Comparison of ENCODE assay signal across 16 cellular contexts in the genomic region with DNA sequence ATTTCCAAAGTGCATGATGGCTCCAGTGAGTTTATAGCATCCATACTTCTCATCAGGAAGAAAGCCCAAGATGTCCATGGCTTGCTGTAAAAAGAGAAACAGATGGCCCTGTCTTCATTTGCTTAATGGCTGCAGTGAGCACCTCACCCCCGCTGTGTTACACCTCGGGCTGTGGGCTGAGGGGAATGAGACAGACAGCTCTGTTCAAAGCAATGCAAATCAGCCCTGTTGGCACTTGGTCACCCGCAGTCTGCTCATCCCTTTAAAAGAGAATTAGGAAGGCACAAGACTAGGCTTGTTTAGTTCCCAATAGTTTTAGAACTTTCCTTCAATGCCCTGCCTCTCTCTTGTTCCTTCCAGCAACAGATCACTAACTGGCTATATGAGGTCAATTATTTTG. TPM values are rescaled to one million over a fixed set of nuclear protein-coding genes. Genes with fewer than 3 reads are reported as not detected.
DNase-seq lines count a peak whose midpoint lies in the region; ATAC-seq and TF ChIP-seq lines count a peak whose summit lies in the region.
"Had no signal": no experiment of that assay in that cellular context is flagged by ENCODE, and none has a peak within 500 bp of the region (broad histone marks: within the 10 kb centered on the region; RNA-seq: fewer than 3 reads in every experiment).

No MANE protein-coding gene starts in this region.

- peak; percentile 99 for ATAC-seq in GM23338
- no peak for ATAC-seq in HG03460 (IDR thresholded peaks at IDR 0.05; ENCODE audit: unreplicated experiment)
- ATAC-seq: natural killer cell treated with Interleukin-12 subunit alpha and Interleukin-12 subunit beta and Interleukin-15 and Interleukin-18, amount 100 ng/mL, for 72 hours had no signal

- H2AFZ ChIP-seq in GM23338 (no peak overlapping the region), neuron (ENCODE audit: low read depth, low read length) (peak overlapping the region; percentile 8)

- 0 out of 3 replicates have a peak overlapping the region, but pooled peaks have one; percentile 23 for H3K4me3 Mint-ChIP-seq in GM23338
- no peak overlapping the region for H3K4me3 Mint-ChIP-seq in activated CD4-positive, alpha-beta memory T cell treated with anti-CD3 and anti-CD28 coated beads for 36 hours
- H3K4me3 Mint-ChIP-seq: natural killer cell treated with Interleukin-12 subunit alpha and Interleukin-12 subunit beta and Interleukin-15 and Interleukin-18, amount 100 ng/mL, for 72 hours had no signal

- H3F3A ChIP-seq in GM23338 (replicated peaks; ENCODE audit: low read depth), result no peaks in the 10 kb centered on the region

- no peaks in the 10 kb centered on the region for H3K9me3 ChIP-seq in neuron (ENCODE audit: low read length)
- H3K9me3 ChIP-seq: left ventricle myocardium inferior had no signal

- DNase-seq in GM23338 (ENCODE audit: low spot score), result peak; percentile 71
- peak; percentile 79 for DNase-seq in NCI-H2171 treated with DMSO at 0.1 percent for 48 hours (lab: John Stamatoyannopoulos, UW)
- DNase-seq in dorsolateral prefrontal cortex, result peak in 9 of 10 donors; percentile 11 to 79 (median 65)
- no peak for DNase-seq in GM19238 (ENCODE audit: insufficient read length, low spot score)
- no peak for DNase-seq in cerebellar nuclear complex (lab: John Stamatoyannopoulos, UW)
- DNase-seq in activated CD4-positive, alpha-beta memory T cell treated with anti-CD3 and anti-CD28 coated beads for 36 hours, result no peak
- DNase-seq: activated naive CD4-positive, alpha-beta T cell treated with Interleukin-2 at 50 U/mL for 16 hours; DND-41; KG1; left ventricle myocardium inferior; NCI-H187 treated with DMSO at 0.1 percent for 48 hours; stimulated activated naive CD4-positive, alpha-beta T cell treated with Interleukin-2 at 50 U/mL for 16 hours had no signal

- TF ChIP-seq CTCF in GM23338 (conservative IDR thresholded peaks at IDR 0.05; ENCODE audit: low read depth in 2 of 2) (no peak), dorsolateral prefrontal cortex (IDR thresholded peaks at IDR 0.05 in 54 of 56, conservative IDR thresholded peaks at IDR 0.05 in 2 of 56; ENCODE audit: low read depth in 1 of 56, partially characterized antibody in 56 of 56) (no peak)

- H3K79me2 ChIP-seq in GM23338 (replicated peaks; ENCODE audit: insufficient read depth), result no peaks in the 10 kb centered on the region

- H3K36me3 Mint-ChIP-seq in GM23338 (ENCODE audit: low read depth), result no peaks in the 10 kb centered on the region
- H3K36me3 Mint-ChIP-seq in activated CD4-positive, alpha-beta memory T cell treated with anti-CD3 and anti-CD28 coated beads for 36 hours, result no peaks in the 10 kb centered on the region
- H3K36me3 Mint-ChIP-seq: natural killer cell treated with Interleukin-12 subunit alpha and Interleukin-12 subunit beta and Interleukin-15 and Interleukin-18, amount 100 ng/mL, for 72 hours had no signal

- H3K9me2 ChIP-seq in GM23338 (ENCODE audit: insufficient read depth), result no peaks in the 10 kb centered on the region

- H3K4me1 ChIP-seq in GM23338 (ENCODE audit: insufficient read depth) (peaks cover 24% of the 10 kb centered on the region), neuron (ENCODE audit: insufficient read depth, low read length) (peaks cover 24% of the 10 kb centered on the region)
- H3K4me1 ChIP-seq: left ventricle myocardium inferior had no signal

- intact Hi-C loops in dorsolateral prefrontal cortex (cut with DNase I), result loop anchor here in 1 of 2 donors (10.0 kb wide), 4 partner anchors 260 to 1250 kb away; partner anchors contain the start of gene IFT57
- intact Hi-C loops in activated CD4-positive, alpha-beta memory T cell treated with anti-CD3 and anti-CD28 coated beads for 36 hours (cut with micrococcal nuclease), result no loop called here

- no peaks in the 10 kb centered on the region for H3K36me3 ChIP-seq in GM23338 (ENCODE audit: insufficient read depth)
- H3K36me3 ChIP-seq in neuron (ENCODE audit: insufficient read depth, low read length), result no peaks in the 10 kb centered on the region
- H3K36me3 ChIP-seq: left ventricle myocardium inferior had no signal

- peak overlapping the region; percentile 54; the same call in 1 of the 2 replicates for H3K4me2 ChIP-seq in GM23338

- no peak overlapping the region for H3K27ac ChIP-seq in GM23338 (ENCODE audit: low read depth)
- H3K27ac ChIP-seq in dorsolateral prefrontal cortex, result peak overlapping the region in 42 of 59 donors; percentile 1 to 93 (median 82)
- H3K27ac ChIP-seq: left ventricle myocardium inferior had no signal

- H3K4me1 Mint-ChIP-seq in GM23338, result peaks cover 16% of the 10 kb centered on the region
- H3K4me1 Mint-ChIP-seq in activated CD4-positive, alpha-beta memory T cell treated with anti-CD3 and anti-CD28 coated beads for 36 hours (ENCODE audit: low read depth), result peaks cover 4% of the 10 kb centered on the region

- H3K27ac Mint-ChIP-seq in GM23338, result no peak overlapping the region
- no peak overlapping the region for H3K27ac Mint-ChIP-seq in activated CD4-positive, alpha-beta memory T cell treated with anti-CD3 and anti-CD28 coated beads for 36 hours
- H3K27ac Mint-ChIP-seq: natural killer cell treated with Interleukin-12 subunit alpha and Interleukin-12 subunit beta and Interleukin-15 and Interleukin-18, amount 100 ng/mL, for 72 hours had no signal

- H3K4me3 ChIP-seq in GM23338 (no peak overlapping the region), dorsolateral prefrontal cortex (no peak overlapping the region), neuron (ENCODE audit: low read length) (no peak overlapping the region)
- H3K4me3 ChIP-seq: left ventricle myocardium inferior had no signal

- H3K9me3 Mint-ChIP-seq in GM23338, result no peaks in the 10 kb centered on the region
- no peaks in the 10 kb centered on the region for H3K9me3 Mint-ChIP-seq in activated CD4-positive, alpha-beta memory T cell treated with anti-CD3 and anti-CD28 coated beads for 36 hours
- H3K9me3 Mint-ChIP-seq: natural killer cell treated with Interleukin-12 subunit alpha and Interleukin-12 subunit beta and Interleukin-15 and Interleukin-18, amount 100 ng/mL, for 72 hours had no signal

- H3K27me3 Mint-ChIP-seq in GM23338 (ENCODE audit: insufficient read depth, low read depth, poor library complexity), result no peaks in the 10 kb centered on the region
- H3K27me3 Mint-ChIP-seq in activated CD4-positive, alpha-beta memory T cell treated with anti-CD3 and anti-CD28 coated beads for 36 hours, result no peaks in the 10 kb centered on the region

- no peaks in the 10 kb centered on the region for H4K20me1 ChIP-seq in GM23338 (replicated peaks; ENCODE audit: insufficient read depth)

- H3K27me3 ChIP-seq in GM23338 (ENCODE audit: insufficient read depth), result no peaks in the 10 kb centered on the region
- no peaks in the 10 kb centered on the region for H3K27me3 ChIP-seq in dorsolateral prefrontal cortex
- no peaks in the 10 kb centered on the region for H3K27me3 ChIP-seq in neuron (ENCODE audit: insufficient read depth, low read length)

- POLR2A ChIA-PET in activated CD4-positive, alpha-beta memory T cell treated with anti-CD3 and anti-CD28 coated beads for 36 hours (lab: Charles Lee), result no interaction called here

- CTCF ChIA-PET in activated CD4-positive, alpha-beta memory T cell treated with anti-CD3 and anti-CD28 coated beads for 36 hours (lab: Charles Lee), result interaction anchor here (1.2 to 4.6 kb wide), 2 partner anchors 7 to 430 kb away, joined by 3 to 32 read pairs; no protein-coding TSS in a partner anchor

RNA-seq across cellular contexts. Expression of gene MYH15, which starts 25.2 kb away (rescaled TPM):
- total RNA-seq in GM23338 (2014; rRNA removed; shearing (Covaris generic)), result 0.04 and 0.07 TPM in 2 replicates
- not detected in 2 replicates for polyA plus RNA-seq in GM23338 (2016; fragmentation: Nextera tagmentation; extraction: Ambion mirVana)
- 1 to 10 TPM in 119 of 120 experiments, under 1 TPM in 1; 1.00 to 5.1 (median 2.2) TPM for total RNA-seq in dorsolateral prefrontal cortex
- under 1 TPM; 0.12 to 0.17 TPM for total RNA-seq in activated CD4-positive, alpha-beta memory T cell treated with anti-CD3 and anti-CD28 coated beads for 36 hours
- total RNA-seq: SK-MEL-5 had no signal

Comparison
In these comparisons a context has a peak if more than half of its experiments do, and no peak if none do; other contexts are left out.
1. DNase-seq: peak in GM23338 (single experiment), NCI-H2171 treated with DMSO at 0.1 percent for 48 hours (single experiment) and dorsolateral prefrontal cortex (9 of 10); none in GM19238 (single experiment), cerebellar nuclear complex (0 of 2) and activated CD4-positive, alpha-beta memory T cell treated with anti-CD3 and anti-CD28 coated beads for 36 hours (single experiment).